7 cellular contexts compared by ENCODE assay signal in the genomic region with DNA sequence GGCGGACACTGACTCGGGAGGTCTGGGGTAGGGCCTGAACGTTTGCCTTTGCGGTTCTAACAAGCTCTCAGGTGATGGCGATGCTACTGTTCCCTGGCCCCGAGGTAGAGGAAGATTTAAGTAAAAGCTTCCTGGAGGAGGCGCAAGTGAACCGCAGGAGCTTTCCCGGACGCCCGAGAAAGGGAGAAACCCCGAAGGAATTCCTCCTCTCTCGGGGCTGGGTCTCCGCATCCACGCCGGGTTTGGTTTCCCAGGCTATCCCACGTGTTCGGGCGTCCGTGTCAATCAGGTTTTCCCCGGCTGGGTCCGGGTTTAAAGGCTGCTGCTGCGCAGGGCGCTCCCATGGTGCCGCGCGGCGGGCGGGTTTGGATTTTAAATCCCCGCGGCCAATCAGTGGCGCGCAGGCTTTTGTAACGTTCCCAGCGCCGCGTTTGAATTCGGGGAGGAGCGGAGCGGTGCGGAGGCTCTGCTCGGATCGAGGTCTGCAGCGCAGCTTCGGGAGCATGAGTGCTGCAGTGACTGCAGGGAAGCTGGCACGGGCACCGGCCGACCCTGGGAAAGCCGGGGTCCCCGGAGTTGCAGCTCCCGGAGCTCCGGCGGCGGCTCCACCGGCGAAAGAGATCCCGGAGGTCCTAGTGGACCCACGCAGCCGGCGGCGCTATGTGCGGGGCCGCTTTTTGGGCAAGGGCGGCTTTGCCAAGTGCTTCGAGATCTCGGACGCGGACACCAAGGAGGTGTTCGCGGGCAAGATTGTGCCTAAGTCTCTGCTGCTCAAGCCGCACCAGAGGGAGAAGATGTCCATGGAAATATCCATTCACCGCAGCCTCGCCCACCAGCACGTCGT. TPM values are rescaled to one million over a fixed set of nuclear protein-coding genes. Genes with fewer than 3 reads are reported as not detected.
A peak's percentile ranks its signal among the peaks of the same experiment; 100 is the strongest.
DNase-seq lines count a peak whose midpoint lies in the region; ATAC-seq, FAIRE-seq and TF ChIP-seq lines count a peak whose summit lies in the region.

Gene PLK1 (plus strand): TSS at position 460 of the 844 bp plus-strand sequence. CDS start 44 bp downstream, at position 504.

- peak; percentile 70 for DNase-seq in NCI-H2081 treated with DMSO at 0.1 percent for 48 hours (lab: John Stamatoyannopoulos, UW)
- peak; percentile 54 to 79 (median 67) for DNase-seq in body of pancreas

- WGBS in body of pancreas, 2 donors: 1 to 3% methylated on average over 28 to 75 of the region's 75 CpGs

- H3K27me3 ChIP-seq in body of pancreas: no peaks in the 10 kb centered on the region
- no peaks in the 10 kb centered on the region for H3K27me3 ChIP-seq in skeletal muscle tissue (ENCODE audit: control insufficient read depth in 3 of 3, insufficient read depth in 3 of 3, low read length in 3 of 3)

- H3K9ac ChIP-seq in skeletal muscle tissue (ENCODE audit: low read depth in 1 of 3, low read length in 3 of 3): peak within 1 kb of the TSS; percentile 56 to 77 (median 73)

- ATAC-seq in GM18502 (IDR thresholded peaks at IDR 0.05; ENCODE audit: poor library complexity, unreplicated experiment) (peak; percentile 89), HG02970 (IDR thresholded peaks at IDR 0.05; ENCODE audit: low FRiP score, unreplicated experiment) (peak; percentile 80), body of pancreas (peak; percentile 75)

- peak in 4 of 7 experiments; percentile 13 to 27 (median 20) for TF ChIP-seq CTCF in body of pancreas (IDR thresholded peaks at IDR 0.05)

- no peaks in the 10 kb centered on the region for H3K9me3 ChIP-seq in body of pancreas
- no peaks in the 10 kb centered on the region for H3K9me3 ChIP-seq in skeletal muscle tissue (ENCODE audit: control insufficient read depth in 3 of 3, low read length in 3 of 3)

- peaks cover 30% of the 10 kb centered on the region for H3K4me1 ChIP-seq in body of pancreas
- H3K4me1 ChIP-seq in skeletal muscle tissue (ENCODE audit: control insufficient read depth in 3 of 3, insufficient read depth in 3 of 3, low read length in 3 of 3): peaks cover 13 to 16% (median 14%) of the 10 kb centered on the region in 3 donors

- TF ChIP-seq POLR2A in body of pancreas (IDR thresholded peaks at IDR 0.05): no peak

- H3K4me3 ChIP-seq in body of pancreas (peak within 1 kb of the TSS; percentile 8 to 21), iPS-11a (ENCODE audit: low read depth, low read length) (peak within 1 kb of the TSS; percentile 100), skeletal muscle tissue (ENCODE audit: low read length in 3 of 3) (peak within 1 kb of the TSS; percentile 65 to 73 (median 73))

- no peaks in the 10 kb centered on the region for H3K36me3 ChIP-seq in body of pancreas (replicated peaks in 1 of 2; ENCODE audit: insufficient read depth in 1 of 2, low read depth in 2 of 2)
- peaks cover 14 to 26% (median 21%) of the 10 kb centered on the region in 3 donors for H3K36me3 ChIP-seq in skeletal muscle tissue (ENCODE audit: control insufficient read depth in 3 of 3, insufficient read depth in 3 of 3, low read length in 3 of 3)

- FAIRE-seq in TTC549 (lab: Jason Lieb, UNC): peak; percentile 34

- intact Hi-C loops in body of pancreas (cut with DNase I): no loop called here

- H3K27ac ChIP-seq in body of pancreas (no peak within 1 kb of the TSS), skeletal muscle tissue (ENCODE audit: low read depth, low read length) (no peak within 1 kb of the TSS)

RNA-seq across cellular contexts. Expression of gene PLK1, which starts in this region (rescaled TPM):
- 1 to 10 TPM in 1 of 2 donors, under 1 TPM in 1; 0.52 to 2.3 TPM for total RNA-seq in body of pancreas
- total RNA-seq in skeletal muscle tissue: 2.6 TPM

Comparison
In these comparisons a context has a peak if more than half of its experiments do, and no peak if none do; other contexts are left out.
1. H3K4me3 ChIP-seq: peak in every context shown above with its lines; median percentile 100 in iPS-11a; 73 in skeletal muscle tissue; 14 in body of pancreas.